9 cellular contexts compared by ENCODE assay signal in the genomic region with DNA sequence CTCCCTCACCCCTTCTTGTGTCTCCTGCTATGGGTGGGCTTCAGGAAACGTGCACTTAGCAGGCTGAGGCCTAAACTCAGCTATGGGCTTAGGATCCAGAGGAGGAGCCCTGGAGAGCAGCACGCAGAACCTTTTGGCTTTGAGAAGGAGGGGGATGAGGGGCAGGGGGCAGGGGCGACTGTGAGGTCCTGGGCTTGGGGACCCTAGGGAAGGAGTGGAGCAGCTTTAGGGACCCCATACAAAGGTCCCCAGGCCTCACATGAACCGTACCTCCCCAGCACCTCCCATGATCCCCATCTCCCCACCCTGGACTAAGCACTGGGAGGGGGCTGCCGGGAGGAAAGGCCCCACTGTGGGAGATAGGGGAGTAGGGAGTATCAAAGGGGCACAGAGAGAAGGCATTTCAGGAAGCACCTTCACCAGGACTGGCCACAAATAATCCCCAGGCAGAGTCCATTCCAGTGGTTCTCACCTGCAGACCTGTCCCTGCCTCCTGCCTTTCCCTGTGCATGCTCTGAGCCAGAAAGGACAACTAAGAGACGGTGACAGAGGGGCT.
A peak's percentile ranks its signal among the peaks of the same experiment; 100 is the strongest.
DNase-seq lines count a peak whose midpoint lies in the region; ATAC-seq and TF ChIP-seq lines count a peak whose summit lies in the region.
"Had no signal": no experiment of that assay in that cellular context is flagged by ENCODE, and none has a peak within 500 bp of the region (broad histone marks: within the 10 kb centered on the region; RNA-seq: fewer than 3 reads in every experiment).

No MANE protein-coding gene starts in this region.

- in situ Hi-C loops in G401 (cut with HindIII; ENCODE audit: low sequenced_read_pairs), result no loop called here

- H3K27ac ChIP-seq in gastroesophageal sphincter, result peak overlapping the region in 3 of 4 donors; percentile 28 to 64 (median 46)

- H3K27me3 ChIP-seq in gastroesophageal sphincter, result no peaks in the 10 kb centered on the region

- ATAC-seq in WTC11 (no peak), gastroesophageal sphincter (no peak), GM19455 (IDR thresholded peaks at IDR 0.05; ENCODE audit: unreplicated experiment) (no peak)
- no peak for ATAC-seq in stimulated activated effector memory CD8-positive, alpha-beta T cell treated with anti-CD3 and anti-CD28 coated beads, Interleukin-12 subunit alpha, Interleukin-12 subunit beta, amount 100 ng/mL, for 72 hours

- 100% methylated on average over 1 of the region's 6 CpGs; no CpG with 5 or more reads in 1 of the 2 donors for WGBS in gastroesophageal sphincter (ENCODE audit: low coverage in 1 of 2), 2 donors

- no peak overlapping the region for H3K4me3 Mint-ChIP-seq in WTC11
- H3K4me3 Mint-ChIP-seq in stimulated activated effector memory CD8-positive, alpha-beta T cell treated with anti-CD3 and anti-CD28 coated beads, Interleukin-12 subunit alpha, Interleukin-12 subunit beta, amount 100 ng/mL, for 72 hours, result peak overlapping the region; percentile 66
- H3K4me3 Mint-ChIP-seq: HFFc6 had no signal

- no peaks in the 10 kb centered on the region for H3K36me3 Mint-ChIP-seq in WTC11
- peaks cover 6% of the 10 kb centered on the region for H3K36me3 Mint-ChIP-seq in stimulated activated effector memory CD8-positive, alpha-beta T cell treated with anti-CD3 and anti-CD28 coated beads, Interleukin-12 subunit alpha, Interleukin-12 subunit beta, amount 100 ng/mL, for 72 hours

- no peaks in the 10 kb centered on the region for H3K36me3 ChIP-seq in gastroesophageal sphincter

- no peak overlapping the region for H3K4me3 ChIP-seq in gastroesophageal sphincter

- peaks cover 8% of the 10 kb centered on the region; the same call in 1 of the 2 replicates for H3K4me1 Mint-ChIP-seq in WTC11
- peaks cover 70% of the 10 kb centered on the region for H3K4me1 Mint-ChIP-seq in stimulated activated effector memory CD8-positive, alpha-beta T cell treated with anti-CD3 and anti-CD28 coated beads, Interleukin-12 subunit alpha, Interleukin-12 subunit beta, amount 100 ng/mL, for 72 hours

- no peaks in the 10 kb centered on the region for H3K27me3 Mint-ChIP-seq in WTC11 (ENCODE audit: low read depth)

- TF ChIP-seq CTCF in WTC11 (IDR thresholded peaks at IDR 0.05) (no peak), gastroesophageal sphincter (IDR thresholded peaks at IDR 0.05) (no peak)

- TF ChIP-seq POLR2A in gastroesophageal sphincter (IDR thresholded peaks at IDR 0.05), result no peak

- no peak for TF ChIP-seq EP300 in gastroesophageal sphincter (IDR thresholded peaks at IDR 0.05)

- no peaks in the 10 kb centered on the region for H3K9me3 ChIP-seq in gastroesophageal sphincter

- peak; percentile 6 for DNase-seq in activated CD4-positive, alpha-beta T cell treated with anti-CD3 and anti-CD28 coated beads for 1 hour
- no peak for DNase-seq in activated CD4-positive, alpha-beta T cell treated with anti-CD3 and anti-CD28 coated beads for 48 hours
- peak; percentile 1 for DNase-seq in WTC11 (ENCODE audit: low spot score)
- no peak for DNase-seq in stimulated activated effector memory CD8-positive, alpha-beta T cell treated with anti-CD3 and anti-CD28 coated beads, Interleukin-12 subunit alpha, Interleukin-12 subunit beta, amount 100 ng/mL, for 72 hours (ENCODE audit: low spot score in 2 of 2)
- DNase-seq in G401 (ENCODE audit: low spot score), result no peak
- DNase-seq in NAMALWA (ENCODE audit: low spot score), result no peak
- DNase-seq: HFFc6 had no signal

- CTCF ChIA-PET in WTC11 (lab: Charles Lee), result interaction anchor here (0.7 to 2.0 kb wide), 2 partner anchors 171 to 261 kb away, joined by 6 to 7 read pairs; no protein-coding TSS in a partner anchor

- POLR2A ChIA-PET in WTC11 (lab: Charles Lee), result no interaction called here

- H3K9me3 Mint-ChIP-seq in WTC11, result no peaks in the 10 kb centered on the region
- H3K9me3 Mint-ChIP-seq in stimulated activated effector memory CD8-positive, alpha-beta T cell treated with anti-CD3 and anti-CD28 coated beads, Interleukin-12 subunit alpha, Interleukin-12 subunit beta, amount 100 ng/mL, for 72 hours, result no peaks in the 10 kb centered on the region
- H3K9me3 Mint-ChIP-seq: HFFc6 had no signal

- H3K27ac Mint-ChIP-seq in WTC11, result no peak overlapping the region
- peak overlapping the region; percentile 93 for H3K27ac Mint-ChIP-seq in stimulated activated effector memory CD8-positive, alpha-beta T cell treated with anti-CD3 and anti-CD28 coated beads, Interleukin-12 subunit alpha, Interleukin-12 subunit beta, amount 100 ng/mL, for 72 hours
- H3K27ac Mint-ChIP-seq: HFFc6 had no signal

- peaks cover 0 to 27% (median 0%) of the 10 kb centered on the region in 3 donors for H3K4me1 ChIP-seq in gastroesophageal sphincter

TF ChIP-seq in WTC11, 78 proteins besides CTCF, POLR2A, EP300 and RAD21:
- TF ChIP-seq ZNF121 (CRISPR knock-in tag; IDR thresholded peaks at IDR 0.05), result no peak
- TF ChIP-seq NFATC4 (CRISPR knock-in tag; IDR thresholded peaks at IDR 0.05), result no peak
- TF ChIP-seq, protein P1, sequence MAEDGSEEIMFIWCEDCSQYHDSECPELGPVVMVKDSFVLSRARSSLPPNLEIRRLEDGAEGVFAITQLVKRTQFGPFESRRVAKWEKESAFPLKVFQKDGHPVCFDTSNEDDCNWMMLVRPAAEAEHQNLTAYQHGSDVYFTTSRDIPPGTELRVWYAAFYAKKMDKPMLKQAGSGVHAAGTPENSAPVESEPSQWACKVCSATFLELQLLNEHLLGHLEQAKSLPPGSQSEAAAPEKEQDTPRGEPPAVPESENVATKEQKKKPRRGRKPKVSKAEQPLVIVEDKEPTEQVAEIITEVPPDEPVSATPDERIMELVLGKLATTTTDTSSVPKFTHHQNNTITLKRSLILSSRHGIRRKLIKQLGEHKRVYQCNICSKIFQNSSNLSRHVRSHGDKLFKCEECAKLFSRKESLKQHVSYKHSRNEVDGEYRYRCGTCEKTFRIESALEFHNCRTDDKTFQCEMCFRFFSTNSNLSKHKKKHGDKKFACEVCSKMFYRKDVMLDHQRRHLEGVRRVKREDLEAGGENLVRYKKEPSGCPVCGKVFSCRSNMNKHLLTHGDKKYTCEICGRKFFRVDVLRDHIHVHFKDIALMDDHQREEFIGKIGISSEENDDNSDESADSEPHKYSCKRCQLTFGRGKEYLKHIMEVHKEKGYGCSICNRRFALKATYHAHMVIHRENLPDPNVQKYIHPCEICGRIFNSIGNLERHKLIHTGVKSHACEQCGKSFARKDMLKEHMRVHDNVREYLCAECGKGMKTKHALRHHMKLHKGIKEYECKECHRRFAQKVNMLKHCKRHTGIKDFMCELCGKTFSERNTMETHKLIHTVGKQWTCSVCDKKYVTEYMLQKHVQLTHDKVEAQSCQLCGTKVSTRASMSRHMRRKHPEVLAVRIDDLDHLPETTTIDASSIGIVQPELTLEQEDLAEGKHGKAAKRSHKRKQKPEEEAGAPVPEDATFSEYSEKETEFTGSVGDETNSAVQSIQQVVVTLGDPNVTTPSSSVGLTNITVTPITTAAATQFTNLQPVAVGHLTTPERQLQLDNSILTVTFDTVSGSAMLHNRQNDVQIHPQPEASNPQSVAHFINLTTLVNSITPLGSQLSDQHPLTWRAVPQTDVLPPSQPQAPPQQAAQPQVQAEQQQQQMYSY (CRISPR knock-in tag; IDR thresholded peaks at IDR 0.05), result 0 out of 2 replicates have a peak, but pooled peaks have one; percentile 11

Comparison
In these comparisons a context has a peak if more than half of its experiments do, and no peak if none do; other contexts are left out.
1. DNase-seq: peak in activated CD4-positive, alpha-beta T cell treated with anti-CD3 and anti-CD28 coated beads for 1 hour (single experiment) and WTC11 (single experiment); none in activated CD4-positive, alpha-beta T cell treated with anti-CD3 and anti-CD28 coated beads for 48 hours (single experiment), stimulated activated effector memory CD8-positive, alpha-beta T cell treated with anti-CD3 and anti-CD28 coated beads, Interleukin-12 subunit alpha, Interleukin-12 subunit beta, amount 100 ng/mL, for 72 hours (0 of 2), G401 (single experiment) and NAMALWA (single experiment).